Comparison of ENCODE assay signal across 1 cellular context in genomic region chr14:34539407-34540180, GRCh38.
A peak's percentile ranks its signal among the peaks of the same experiment; 100 is the strongest.
TF ChIP-seq lines count a peak whose summit lies in the region.

EAPP (minus strand) TSS chr14:34539701; CDS start chr14:34539628, 73 bp downstream.

TF ChIP-seq in HepG2, 621 proteins besides CTCF, POLR2A, EP300 and RAD21 (continued from another document and continues in another):
- TF ChIP-seq IRX3 (CRISPR knock-in tag; IDR thresholded peaks at IDR 0.05; ENCODE audit: borderline replicate concordance, low read depth) (no peak; the same call in 1 of the 2 replicates), KLF6 (CRISPR knock-in tag; IDR thresholded peaks at IDR 0.05) (peak; percentile 99), NR3C1 (CRISPR knock-in tag; IDR thresholded peaks at IDR 0.05) (no peak), SAFB2 (CRISPR knock-in tag; IDR thresholded peaks at IDR 0.05; ENCODE audit: borderline replicate concordance, low read depth) (peak; percentile 97), ZNF572 (CRISPR knock-in tag; IDR thresholded peaks at IDR 0.05) (peak; percentile 93; the same call in 1 of the 2 replicates), ZNF224 (CRISPR knock-in tag; IDR thresholded peaks at IDR 0.05) (peak; percentile 96), NR2C2 (CRISPR knock-in tag; IDR thresholded peaks at IDR 0.05; ENCODE audit: borderline replicate concordance) (peak; percentile 90), POGK (CRISPR knock-in tag; conservative IDR thresholded peaks at IDR 0.05) (peak; percentile 99), ZNF652 (CRISPR knock-in tag; IDR thresholded peaks at IDR 0.05; ENCODE audit: borderline replicate concordance, low read depth) (no peak), RELA (CRISPR knock-in tag; IDR thresholded peaks at IDR 0.05) (peak; percentile 93), MIXL1 (CRISPR knock-in tag; IDR thresholded peaks at IDR 0.05) (peak; percentile 98), ZSCAN21 (CRISPR knock-in tag; IDR thresholded peaks at IDR 0.05; ENCODE audit: borderline replicate concordance) (peak; percentile 99), AHDC1 (CRISPR knock-in tag; IDR thresholded peaks at IDR 0.05; ENCODE audit: borderline replicate concordance) (peak; percentile 85), ZMYM2 (CRISPR knock-in tag; IDR thresholded peaks at IDR 0.05) (peak; percentile 95), ELF4 (CRISPR knock-in tag; IDR thresholded peaks at IDR 0.05; ENCODE audit: borderline replicate concordance) (peak; percentile 94; the same call in 1 of the 2 replicates), YEATS4 (CRISPR knock-in tag; IDR thresholded peaks at IDR 0.05; ENCODE audit: borderline replicate concordance) (peak; percentile 100), ATF6 (CRISPR knock-in tag; conservative IDR thresholded peaks at IDR 0.05) (no peak; the same call in 1 of the 2 replicates), CHD4 (IDR thresholded peaks at IDR 0.05; ENCODE audit: borderline replicate concordance, low read length) (no peak), CCAR2 (optimal IDR thresholded peaks at IDR 0.05; ENCODE audit: low read depth, low read length) (no peak), LRRFIP1 (CRISPR knock-in tag; conservative IDR thresholded peaks at IDR 0.05) (peak; percentile 14; the same call in 1 of the 2 replicates), PAF1 (CRISPR knock-in tag; IDR thresholded peaks at IDR 0.05) (no peak), GPN1 (CRISPR knock-in tag; IDR thresholded peaks at IDR 0.05; ENCODE audit: borderline replicate concordance) (peak; percentile 97), PCBP1 (IDR thresholded peaks at IDR 0.05; ENCODE audit: borderline replicate concordance, low read depth, low read length) (peak; percentile 98), SNAI1 (CRISPR knock-in tag; IDR thresholded peaks at IDR 0.05; ENCODE audit: borderline replicate concordance) (peak; percentile 91; the same call in 1 of the 2 replicates), SMAD3 (CRISPR knock-in tag; IDR thresholded peaks at IDR 0.05) (peak; percentile 99), ZBTB49 (CRISPR knock-in tag; IDR thresholded peaks at IDR 0.05; ENCODE audit: borderline replicate concordance) (no peak), ZNF761 (CRISPR knock-in tag; conservative IDR thresholded peaks at IDR 0.05) (peak; percentile 99), ARNT (IDR thresholded peaks at IDR 0.05) (no peak), REST (IDR thresholded peaks at IDR 0.05; ENCODE audit: borderline replicate concordance in 1 of 2, low read depth in 1 of 2, low read length in 2 of 2) (peak in 1 of 2 experiments; percentile 85; a peak in 1 of 4 replicates), ZNF775 (CRISPR knock-in tag; IDR thresholded peaks at IDR 0.05; ENCODE audit: borderline replicate concordance) (peak; percentile 64; the same call in 1 of the 2 replicates), BHLHE40 (IDR thresholded peaks at IDR 0.05; ENCODE audit: low read length) (no peak; the same call in 1 of the 2 replicates), ETS1 (CRISPR knock-in tag; IDR thresholded peaks at IDR 0.05) (no peak), ZNF431 (CRISPR knock-in tag; IDR thresholded peaks at IDR 0.05; ENCODE audit: borderline replicate concordance, low read depth) (peak; percentile 99), FOXK2 (IDR thresholded peaks at IDR 0.05) (peak; percentile 99), POLR2G (IDR thresholded peaks at IDR 0.05; ENCODE audit: low read depth, low read length) (peak; percentile 100), KAT8 (CRISPR knock-in tag; IDR thresholded peaks at IDR 0.05) (peak; percentile 99), ZNF746 (CRISPR knock-in tag; IDR thresholded peaks at IDR 0.05) (peak; percentile 84), MTA3 (CRISPR knock-in tag; IDR thresholded peaks at IDR 0.05) (peak; percentile 34; the same call in 1 of the 2 replicates), PREB (CRISPR knock-in tag; IDR thresholded peaks at IDR 0.05) (peak; percentile 95), ZNF570 (CRISPR knock-in tag; IDR thresholded peaks at IDR 0.05; ENCODE audit: borderline replicate concordance) (peak; percentile 94; the same call in 1 of the 2 replicates)
